Comparison of ENCODE assay signal across 22 cellular contexts in the genomic region with DNA sequence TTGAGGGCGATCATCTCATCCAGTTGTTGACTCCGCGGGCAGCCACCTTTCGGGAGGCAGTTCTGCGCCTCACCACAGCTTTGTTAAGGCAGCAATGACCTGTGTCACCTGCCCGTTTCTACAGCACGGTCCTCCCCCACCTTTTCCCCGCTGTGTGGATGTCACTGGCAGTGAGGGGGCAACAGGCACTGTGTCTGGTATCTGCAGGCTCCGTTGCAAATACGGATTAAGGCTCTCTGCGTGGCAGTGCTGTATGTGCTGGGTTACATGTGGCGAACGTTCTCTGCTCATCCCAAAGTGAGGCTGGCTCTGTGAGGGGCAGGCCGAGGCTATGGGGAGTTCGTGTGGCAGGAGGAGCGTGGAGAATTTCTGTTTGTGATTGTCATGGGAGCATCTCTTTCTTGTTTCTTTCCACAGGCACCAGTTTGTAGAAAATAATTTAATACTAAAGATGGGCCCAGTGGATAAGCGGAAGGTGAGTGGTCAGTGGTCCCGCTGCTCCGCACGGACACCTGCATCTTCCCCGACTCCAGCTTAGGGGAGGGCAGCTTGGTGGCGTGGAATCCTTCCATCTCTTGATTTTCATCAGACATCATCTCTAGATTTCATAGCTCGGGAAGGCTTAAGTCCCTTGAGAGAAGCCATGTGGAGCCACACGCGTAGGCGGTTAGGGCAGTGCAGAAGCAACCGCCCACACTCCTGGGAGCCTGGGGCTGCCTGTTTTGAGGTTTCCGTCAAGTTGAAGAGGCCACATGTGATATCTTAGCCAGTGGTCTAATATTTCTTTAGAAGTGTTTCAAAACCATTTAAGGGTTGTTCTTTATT. TPM values are rescaled to one million over a fixed set of nuclear protein-coding genes. Genes with fewer than 3 reads are reported as not detected.
DNase-seq lines count a peak whose midpoint lies in the region; ATAC-seq and TF ChIP-seq lines count a peak whose summit lies in the region.
"Had no signal": no experiment of that assay in that cellular context is flagged by ENCODE, and none has a peak within 500 bp of the region (broad histone marks: within the 10 kb centered on the region; RNA-seq: fewer than 3 reads in every experiment).

No MANE protein-coding gene starts in this region.

- CTCF ChIA-PET in Calu3 (lab: Charles Lee), result no interaction called here

- TF ChIP-seq CTCF in GM23338 (conservative IDR thresholded peaks at IDR 0.05; ENCODE audit: low read depth in 2 of 2) (no peak), choroid plexus epithelial cell (conservative IDR thresholded peaks at IDR 0.05; ENCODE audit: low read depth, low read length) (no peak), osteoblast (IDR thresholded peaks at IDR 0.05; ENCODE audit: extremely low read depth, low read depth, low read length) (no peak), Calu3 (IDR thresholded peaks at IDR 0.05; ENCODE audit: unreplicated experiment) (no peak)

- in situ Hi-C loops in G401 (cut with HindIII; ENCODE audit: low sequenced_read_pairs), result no loop called here

- peak overlapping the region; percentile 36; the same call in 1 of the 2 replicates for H3K9ac ChIP-seq in BLaER1

- no peaks in the 10 kb centered on the region for H3F3A ChIP-seq in GM23338 (replicated peaks; ENCODE audit: low read depth)

- H3K36me3 Mint-ChIP-seq in GM23338 (ENCODE audit: low read depth), result peaks cover 7% of the 10 kb centered on the region; the same call in 2 of the 3 replicates
- peaks cover 28% of the 10 kb centered on the region for H3K36me3 Mint-ChIP-seq in Calu3 (ENCODE audit: insufficient read depth, unreplicated experiment)
- H3K36me3 Mint-ChIP-seq: activated naive CD8-positive, alpha-beta T cell had no signal

- H3K9me3 ChIP-seq in BLaER1 (no peaks in the 10 kb centered on the region), osteoblast (ENCODE audit: low read depth, low read length) (no peaks in the 10 kb centered on the region)
- H3K9me3 ChIP-seq: heart left ventricle, mucosa of descending colon, prostate gland, tibial artery had no signal

- H3K27me3 ChIP-seq in BLaER1 (no peaks in the 10 kb centered on the region), GM23338 (ENCODE audit: insufficient read depth) (no peaks in the 10 kb centered on the region), osteoblast (ENCODE audit: insufficient read depth, low read length) (no peaks in the 10 kb centered on the region)
- H3K27me3 ChIP-seq: heart left ventricle, tibial artery had no signal

- BruUV-seq in Calu3 (replicated peaks; lab: Mats Ljungman, UMichigan), result no TSS peak

- no peak overlapping the region for H3K4me3 Mint-ChIP-seq in GM23338
- no peak overlapping the region for H3K4me3 Mint-ChIP-seq in Calu3 (ENCODE audit: low read depth, unreplicated experiment)
- H3K4me3 Mint-ChIP-seq: activated B cell treated with CpG ODN at 0.5 μM for 24 hours; activated naive CD8-positive, alpha-beta T cell; stimulated activated naive CD8-positive, alpha-beta T cell treated with anti-CD3 and anti-CD28 coated beads, Interleukin-15, amount 100 ng/mL, for 72 hours had no signal

- DNase-seq in GM23338 (ENCODE audit: low spot score) (no peak), choroid plexus epithelial cell (ENCODE audit: low read depth) (peak; percentile 5), osteoblast (ENCODE audit: insufficient read length, low spot score, missing footprints) (peak; percentile 65), Calu3 (no peak), G401 (ENCODE audit: low spot score) (no peak)
- DNase-seq in activated CD4-positive, CD25-positive, alpha-beta regulatory T cell (lab: John Stamatoyannopoulos, UW), result no peak
- DNase-seq: activated B cell treated with CpG ODN at 0.5 μM for 24 hours; activated CD8-positive, alpha-beta memory T cell treated with anti-CD3 and anti-CD28 coated beads for 24 hours; DMS53; NCI-H187 treated with DMSO at 0.1 percent for 48 hours; NCI-H2227 treated with DMSO at 0.1 percent for 48 hours; NCI-H774; stimulated activated CD4-positive, alpha-beta T cell treated with anti-CD3 and anti-CD28 coated beads, Interleukin-2, amount 100 ng/mL, for 24 hours; stimulated activated naive CD8-positive, alpha-beta T cell treated with anti-CD3 and anti-CD28 coated beads, Interleukin-15, amount 100 ng/mL, for 72 hours; tibial artery had no signal

- H3K27ac Mint-ChIP-seq in GM23338, result no peak overlapping the region
- H3K27ac Mint-ChIP-seq in Calu3 (ENCODE audit: unreplicated experiment), result no peak overlapping the region
- H3K27ac Mint-ChIP-seq: activated B cell treated with CpG ODN at 0.5 μM for 24 hours; activated naive CD8-positive, alpha-beta T cell had no signal

- H3K36me3 ChIP-seq in BLaER1 (peaks cover 42% of the 10 kb centered on the region), GM23338 (ENCODE audit: insufficient read depth) (no peaks in the 10 kb centered on the region), osteoblast (ENCODE audit: insufficient read depth, low read length) (peaks cover 26% of the 10 kb centered on the region)

- H4K20me1 ChIP-seq in BLaER1, result peaks cover 96% of the 10 kb centered on the region
- no peaks in the 10 kb centered on the region for H4K20me1 ChIP-seq in GM23338 (replicated peaks; ENCODE audit: insufficient read depth)
- H4K20me1 ChIP-seq in osteoblast (ENCODE audit: insufficient read depth, low read length), result peaks cover 16% of the 10 kb centered on the region

- peaks cover 97% of the 10 kb centered on the region for H3K4me1 ChIP-seq in BLaER1
- H3K4me1 ChIP-seq in GM23338 (ENCODE audit: insufficient read depth), result no peaks in the 10 kb centered on the region
- peaks cover 2% of the 10 kb centered on the region for H3K4me1 ChIP-seq in osteoblast (ENCODE audit: insufficient read depth, low read length)
- H3K4me1 ChIP-seq: prostate gland had no signal

- H3K4me2 ChIP-seq in BLaER1, result peak overlapping the region; percentile 74
- H3K4me2 ChIP-seq in GM23338, result no peak overlapping the region
- no peak overlapping the region for H3K4me2 ChIP-seq in osteoblast (ENCODE audit: insufficient read depth, low read length)

- H3K9me3 Mint-ChIP-seq in GM23338 (no peaks in the 10 kb centered on the region), Calu3 (ENCODE audit: low read depth, unreplicated experiment) (no peaks in the 10 kb centered on the region)
- H3K9me3 Mint-ChIP-seq: activated B cell treated with CpG ODN at 0.5 μM for 24 hours; stimulated activated naive CD8-positive, alpha-beta T cell treated with anti-CD3 and anti-CD28 coated beads, Interleukin-15, amount 100 ng/mL, for 72 hours had no signal

- H3K4me3 ChIP-seq in BLaER1, result peak overlapping the region; percentile 7; the same call in 1 of the 2 replicates
- no peak overlapping the region for H3K4me3 ChIP-seq in GM23338
- no peak overlapping the region for H3K4me3 ChIP-seq in choroid plexus epithelial cell (ENCODE audit: low read depth, low read length)
- no peak overlapping the region for H3K4me3 ChIP-seq in osteoblast (ENCODE audit: insufficient read depth, low read length)
- H3K4me3 ChIP-seq: heart left ventricle, mucosa of descending colon, prostate gland, skin epidermis, tibial artery had no signal

- H2AFZ ChIP-seq in GM23338 (no peak overlapping the region), osteoblast (ENCODE audit: low read length) (no peak overlapping the region)

- H3K4me1 Mint-ChIP-seq in GM23338, result no peaks in the 10 kb centered on the region; the same call in 2 of the 3 replicates
- H3K4me1 Mint-ChIP-seq in Calu3 (ENCODE audit: low read depth, unreplicated experiment), result no peaks in the 10 kb centered on the region

- intact Hi-C loops in Calu3 (cut with micrococcal nuclease; ENCODE audit: unreplicated experiment), result no loop called here

- H3K27me3 Mint-ChIP-seq in GM23338 (ENCODE audit: insufficient read depth, low read depth, poor library complexity) (peaks cover 6% of the 10 kb centered on the region), Calu3 (ENCODE audit: unreplicated experiment) (no peaks in the 10 kb centered on the region)
- H3K27me3 Mint-ChIP-seq: activated B cell treated with CpG ODN at 0.5 μM for 24 hours; activated naive CD8-positive, alpha-beta T cell; stimulated activated naive CD8-positive, alpha-beta T cell treated with anti-CD3 and anti-CD28 coated beads, Interleukin-15, amount 100 ng/mL, for 72 hours had no signal

- no peak for ATAC-seq in GM23338
- no peak for ATAC-seq in GM19328 (IDR thresholded peaks at IDR 0.05; ENCODE audit: unreplicated experiment)
- ATAC-seq: heart left ventricle; mucosa of descending colon; stimulated activated naive CD8-positive, alpha-beta T cell treated with anti-CD3 and anti-CD28 coated beads, Interleukin-15, amount 100 ng/mL, for 72 hours had no signal

- H3K79me2 ChIP-seq in GM23338 (replicated peaks; ENCODE audit: insufficient read depth) (no peaks in the 10 kb centered on the region), osteoblast (ENCODE audit: insufficient read depth, low read length) (peaks cover 44% of the 10 kb centered on the region)

- H3K27ac ChIP-seq in BLaER1 (no peak overlapping the region), GM23338 (ENCODE audit: low read depth) (0 out of 2 replicates have a peak overlapping the region, but pooled peaks have one; percentile 26), osteoblast (ENCODE audit: low read depth, low read length) (no peak overlapping the region)
- H3K27ac ChIP-seq: heart left ventricle, prostate gland, skin epidermis, tibial artery had no signal

- no peaks in the 10 kb centered on the region for H3K9me2 ChIP-seq in GM23338 (ENCODE audit: insufficient read depth)

TF ChIP-seq in GM23338, 12 proteins besides CTCF, POLR2A, EP300 and RAD21 (continues in another document):
- TF ChIP-seq ZNF114 (CRISPR knock-in tag; IDR thresholded peaks at IDR 0.05) (no peak), STAT1 (IDR thresholded peaks at IDR 0.05; ENCODE audit: unreplicated experiment) (no peak), EZH2 (IDR thresholded peaks at IDR 0.05; ENCODE audit: low read depth, unreplicated experiment) (no peak), POLR2AphosphoS5 (IDR thresholded peaks at IDR 0.05; ENCODE audit: low read depth) (no peak), JUNB (IDR thresholded peaks at IDR 0.05; ENCODE audit: unreplicated experiment) (no peak)

RNA-seq across cellular contexts. Expression of gene PDPK1, which starts 57.8 kb away (rescaled TPM):
- 24.9 and 25.8 TPM in 2 replicates for total RNA-seq in GM23338 (2014; rRNA removed; shearing (Covaris generic))
- polyA plus RNA-seq in GM23338 (2016; fragmentation: Nextera tagmentation; extraction: Ambion mirVana), result 13.1 and 19.3 TPM in 2 replicates
- total RNA-seq in osteoblast (19.2 and 23.2 TPM in 2 replicates), Calu3 (2022) (57.4 and 62.4 TPM in 2 replicates)
- 8.4 and 14.7 TPM in 2 replicates for total RNA-seq in G401 (2014; rRNA removed; shearing (Covaris generic))

Comparison
In these comparisons a context has a peak if more than half of its experiments do, and no peak if none do; other contexts are left out.
1. DNase-seq: peak in choroid plexus epithelial cell (single experiment) and osteoblast (single experiment); none in GM23338 (single experiment), Calu3 (single experiment), G401 (single experiment) and activated CD4-positive, CD25-positive, alpha-beta regulatory T cell (0 of 4).